In the genomic region with DNA sequence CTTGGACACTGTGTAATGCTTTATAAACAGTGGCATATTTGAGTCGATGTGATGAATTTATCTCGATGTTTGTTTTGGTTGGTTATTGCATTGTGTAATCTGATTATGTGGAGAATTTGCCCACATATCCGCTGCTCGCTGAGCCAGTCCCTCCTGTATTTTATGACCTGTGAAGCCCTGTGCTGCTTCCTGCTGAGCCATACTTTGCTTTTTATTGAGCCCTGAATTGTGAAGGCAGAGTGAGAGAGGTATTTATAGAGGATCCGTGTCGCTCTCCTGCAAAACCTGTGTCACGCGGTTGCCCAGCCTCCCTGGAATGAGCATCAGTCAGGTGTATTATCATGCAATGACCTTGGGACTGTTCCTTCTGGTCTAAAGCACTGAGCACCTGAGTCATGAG, we compare ENCODE assay signal across 16 cellular contexts.
A peak's percentile ranks its signal among the peaks of the same experiment; 100 is the strongest.
DNase-seq lines count a peak whose midpoint lies in the region; ATAC-seq and TF ChIP-seq lines count a peak whose summit lies in the region.
"Had no signal": no experiment of that assay in that cellular context is flagged by ENCODE, and none has a peak within 500 bp of the region (broad histone marks: within the 10 kb centered on the region; RNA-seq: fewer than 3 reads in every experiment).

No MANE protein-coding gene starts in this region.

- H3K36me3 ChIP-seq in breast epithelium, result no peaks in the 10 kb centered on the region
- H3K36me3 ChIP-seq in mucosa of rectum (ENCODE audit: control insufficient read depth in 2 of 2, insufficient read depth in 2 of 2, low read length in 2 of 2), result peaks cover 9 to 13% of the 10 kb centered on the region in 2 donors

- no peaks in the 10 kb centered on the region for H3K27me3 Mint-ChIP-seq in MCF 10A (ENCODE audit: insufficient read depth, unreplicated experiment)
- peaks cover 23% of the 10 kb centered on the region for H3K27me3 Mint-ChIP-seq in activated CD8-positive, alpha-beta T cell treated with anti-CD3 and anti-CD28 coated beads for 36 hours

- H3K4me1 ChIP-seq in breast epithelium (peaks cover 0 to 3% of the 10 kb centered on the region in 2 donors), mucosa of rectum (ENCODE audit: control insufficient read depth in 2 of 2, insufficient read depth in 2 of 2, low read length in 2 of 2) (peaks cover 19 to 25% of the 10 kb centered on the region in 2 donors)

- no peak for ATAC-seq in stimulated activated naive CD8-positive, alpha-beta T cell treated with anti-CD3 and anti-CD28 coated beads, Interleukin-15, Interleukin-2, amounts not matched to agents 100 U/mL and 50 U/mL, for 24 hours
- ATAC-seq in activated CD8-positive, alpha-beta T cell treated with anti-CD3 and anti-CD28 coated beads for 36 hours, result no peak
- ATAC-seq: naive thymus-derived CD8-positive, alpha-beta T cell; sciatic nerve; stimulated activated naive CD8-positive, alpha-beta T cell treated with anti-CD3 and anti-CD28 coated beads, Interleukin-15, amount 100 ng/mL, for 72 hours had no signal

- TF ChIP-seq POLR2A in breast epithelium (IDR thresholded peaks at IDR 0.05), result no peak

- H3K4me3 ChIP-seq in breast epithelium (peak overlapping the region in 2 of 3 donors; percentile 43 to 49), mucosa of rectum (ENCODE audit: low read length in 2 of 2) (peak overlapping the region in 1 of 2 donors; percentile 38)
- H3K4me3 ChIP-seq: left lung had no signal

- H3K27ac Mint-ChIP-seq in MCF 10A (ENCODE audit: low read depth, unreplicated experiment), result no peak overlapping the region
- no peak overlapping the region for H3K27ac Mint-ChIP-seq in activated CD8-positive, alpha-beta T cell treated with anti-CD3 and anti-CD28 coated beads for 36 hours
- H3K27ac Mint-ChIP-seq: activated naive CD8-positive, alpha-beta T cell treated with anti-CD3 and anti-CD28 coated beads, Interleukin-2, amount 10 ng/mL, durations not matched to agents 7 days and 5 days; naive thymus-derived CD8-positive, alpha-beta T cell; stimulated activated naive CD8-positive, alpha-beta T cell treated with anti-CD3 and anti-CD28 coated beads, Interleukin-15, amount 100 ng/mL, for 72 hours had no signal

- POLR2A ChIA-PET in MCF 10A (lab: Yijun Ruan, JAX), result interaction anchor here (6.3 kb wide), 1 partner anchor 10 kb away, joined by 230 read pairs; no protein-coding TSS in a partner anchor
- POLR2A ChIA-PET in activated CD8-positive, alpha-beta T cell treated with anti-CD3 and anti-CD28 coated beads for 36 hours (lab: Charles Lee), result no interaction called here

- DNase-seq in breast epithelium (ENCODE audit: low spot score in 2 of 2) (no peak), MCF 10A (ENCODE audit: unreplicated experiment) (no peak), astrocyte of the hippocampus (ENCODE audit: low read depth, low spot score) (peak; percentile 32), NOMO-1 treated with DMSO at 0.1 percent for 48 hours (lab: John Stamatoyannopoulos, UW; ENCODE audit: unreplicated experiment) (no peak)
- DNase-seq in stimulated activated naive CD8-positive, alpha-beta T cell treated with anti-CD3 and anti-CD28 coated beads, Interleukin-15, Interleukin-2, amounts not matched to agents 100 U/mL and 50 U/mL, for 24 hours, result no peak
- no peak for DNase-seq in stimulated activated CD4-positive, alpha-beta T cell treated with anti-CD3 and anti-CD28 coated beads, Interleukin-2, amount 100 ng/mL, for 48 hours
- DNase-seq in activated CD8-positive, alpha-beta T cell treated with anti-CD3 and anti-CD28 coated beads for 36 hours, result no peak
- DNase-seq: activated naive CD8-positive, alpha-beta T cell treated with anti-CD3 and anti-CD28 coated beads, Interleukin-2, amount 10 ng/mL, durations not matched to agents 7 days and 5 days; activated T-cell treated with anti-CD3 and anti-CD28 coated beads for 4 hours; head of caudate nucleus; left lung; naive thymus-derived CD8-positive, alpha-beta T cell; stimulated activated naive CD8-positive, alpha-beta T cell treated with anti-CD3 and anti-CD28 coated beads, Interleukin-15, amount 100 ng/mL, for 72 hours had no signal

- H3K9me3 ChIP-seq in breast epithelium, result peaks cover 0 to 3% of the 10 kb centered on the region in 2 donors
- no peaks in the 10 kb centered on the region for H3K9me3 ChIP-seq in mucosa of rectum (ENCODE audit: control insufficient read depth in 2 of 2, low read length in 2 of 2)
- H3K9me3 ChIP-seq: left lung had no signal

- no peaks in the 10 kb centered on the region for H3K27me3 ChIP-seq in breast epithelium
- no peaks in the 10 kb centered on the region for H3K27me3 ChIP-seq in mucosa of rectum (ENCODE audit: control insufficient read depth in 2 of 2, insufficient read depth in 2 of 2, low read length in 2 of 2)
- H3K27me3 ChIP-seq: left lung had no signal

- H3K9ac ChIP-seq in mucosa of rectum (ENCODE audit: low read depth in 1 of 2, low read length in 2 of 2), result no peak overlapping the region

- CTCF ChIA-PET in MCF 10A (lab: Yijun Ruan, JAX), result no interaction called here
- CTCF ChIA-PET in activated CD8-positive, alpha-beta T cell treated with anti-CD3 and anti-CD28 coated beads for 36 hours (lab: Charles Lee), result no interaction called here

- peaks cover 27% of the 10 kb centered on the region for H3K4me1 Mint-ChIP-seq in MCF 10A (ENCODE audit: insufficient read depth, unreplicated experiment)
- peaks cover 20% of the 10 kb centered on the region for H3K4me1 Mint-ChIP-seq in activated CD8-positive, alpha-beta T cell treated with anti-CD3 and anti-CD28 coated beads for 36 hours (ENCODE audit: low read depth)
- H3K4me1 Mint-ChIP-seq: central memory CD8-positive, alpha-beta T cell; naive thymus-derived CD8-positive, alpha-beta T cell had no signal

- H3K9me3 Mint-ChIP-seq in MCF 10A (ENCODE audit: unreplicated experiment), result peaks cover 8% of the 10 kb centered on the region
- H3K9me3 Mint-ChIP-seq in activated CD8-positive, alpha-beta T cell treated with anti-CD3 and anti-CD28 coated beads for 36 hours, result no peaks in the 10 kb centered on the region
- H3K9me3 Mint-ChIP-seq: central memory CD8-positive, alpha-beta T cell had no signal

- peaks cover 50% of the 10 kb centered on the region for H3K36me3 Mint-ChIP-seq in MCF 10A (ENCODE audit: insufficient read depth, unreplicated experiment)
- no peaks in the 10 kb centered on the region for H3K36me3 Mint-ChIP-seq in activated CD8-positive, alpha-beta T cell treated with anti-CD3 and anti-CD28 coated beads for 36 hours (ENCODE audit: low read depth)
- H3K36me3 Mint-ChIP-seq: activated naive CD8-positive, alpha-beta T cell treated with anti-CD3 and anti-CD28 coated beads, Interleukin-2, amount 10 ng/mL, durations not matched to agents 7 days and 5 days; naive thymus-derived CD8-positive, alpha-beta T cell had no signal

- no peak overlapping the region for H3K4me3 Mint-ChIP-seq in MCF 10A (ENCODE audit: unreplicated experiment)
- no peak overlapping the region for H3K4me3 Mint-ChIP-seq in activated CD8-positive, alpha-beta T cell treated with anti-CD3 and anti-CD28 coated beads for 36 hours
- H3K4me3 Mint-ChIP-seq: activated naive CD8-positive, alpha-beta T cell treated with anti-CD3 and anti-CD28 coated beads, Interleukin-2, amount 10 ng/mL, durations not matched to agents 7 days and 5 days; central memory CD8-positive, alpha-beta T cell; naive thymus-derived CD8-positive, alpha-beta T cell; stimulated activated naive CD8-positive, alpha-beta T cell treated with anti-CD3 and anti-CD28 coated beads, Interleukin-15, amount 100 ng/mL, for 72 hours had no signal

- intact Hi-C loops in breast epithelium (cut with DNase I; ENCODE audit: low total_unique reads), result loop anchor here (5.0 kb wide), 1 partner anchor 252 kb away; a partner anchor contains a TSS
- intact Hi-C loops in MCF 10A (cut with micrococcal nuclease), result loop anchor here (5.0 kb wide), 2 partner anchors 108 to 213 kb away; no protein-coding TSS in a partner anchor
- intact Hi-C loops in activated CD8-positive, alpha-beta T cell treated with anti-CD3 and anti-CD28 coated beads for 36 hours (cut with micrococcal nuclease), result no loop called here

- H3K27ac ChIP-seq in breast epithelium, result peak overlapping the region; percentile 52 to 97
- H3K27ac ChIP-seq in mucosa of rectum (ENCODE audit: low read depth in 2 of 2, low read length in 2 of 2), result peak overlapping the region; percentile 85 to 90
- H3K27ac ChIP-seq: left lung had no signal

- no peak for TF ChIP-seq CTCF in breast epithelium (IDR thresholded peaks at IDR 0.05)
- no peak for TF ChIP-seq CTCF in MCF 10A (IDR thresholded peaks at IDR 0.05; ENCODE audit: unreplicated experiment)
- no peak for TF ChIP-seq CTCF in activated CD8-positive, alpha-beta T cell treated with anti-CD3 and anti-CD28 coated beads for 36 hours (IDR thresholded peaks at IDR 0.05)

- BruUV-seq in MCF 10A (replicated peaks; lab: Mats Ljungman, UMichigan), result no TSS peak
